Comparison of ENCODE assay signal across 8 cellular contexts in genomic region chr9:100038472-100038871, GRCh38.
"Had no signal": no experiment of that assay in that cellular context is flagged by ENCODE, and none has a peak within 500 bp of the region (broad histone marks: within the 10 kb centered on the region; RNA-seq: fewer than 3 reads in every experiment).

No MANE protein-coding gene starts in this region.

- H3K27ac ChIP-seq: GM23248 had no signal

- H3K36me3 ChIP-seq: HAP-1 had no signal

- H3K9me3 ChIP-seq: HAP-1 had no signal

- H3K9ac ChIP-seq: GM23248 had no signal

- FAIRE-seq: HTR-8/SVneo had no signal

- H2AFZ ChIP-seq: GM23248 had no signal

- ATAC-seq: HCT116 had no signal

- DNase-seq: GM23248, GOT3, H7, IMR-90, KBM-7 had no signal

- H3K4me3 ChIP-seq: GM23248, HAP-1 had no signal
